20 cellular contexts compared by ENCODE assay signal in genomic region chr10:68284597-68284996, GRCh38. TPM values are rescaled to one million over a fixed set of nuclear protein-coding genes. Genes with fewer than 3 reads are reported as not detected.
DNase-seq lines count a peak whose midpoint lies in the region; ATAC-seq, FAIRE-seq and TF ChIP-seq lines count a peak whose summit lies in the region.
"Had no signal": no experiment of that assay in that cellular context is flagged by ENCODE, and none has a peak within 500 bp of the region (broad histone marks: within the 10 kb centered on the region; RNA-seq: fewer than 3 reads in every experiment).

No MANE protein-coding gene starts in this region.

- H3K9me3 ChIP-seq in HAP-1, result no peaks in the 10 kb centered on the region
- H3K9me3 ChIP-seq in SJCRH30 (replicated peaks), result no peaks in the 10 kb centered on the region
- H3K9me3 ChIP-seq: A549, SK-N-SH had no signal

- H3K4me3 ChIP-seq in HAP-1, result no peak overlapping the region
- H3K4me3 ChIP-seq in SJCRH30, result no peak overlapping the region; the same call in 1 of the 2 replicates
- H3K4me3 ChIP-seq: A549 had no signal

- ATAC-seq in GM21515 (IDR thresholded peaks at IDR 0.05; ENCODE audit: unreplicated experiment), result no peak
- ATAC-seq: A549 had no signal

- H3K27ac ChIP-seq in SJCRH30, result peak overlapping the region; percentile 60
- H3K27ac ChIP-seq: A549 had no signal

- FAIRE-seq in GM19239 (lab: Jason Lieb, UNC), result no peak
- FAIRE-seq: A549, GM18507, H1 had no signal

- DNase-seq in HAP-1 (ENCODE audit: low spot score in 2 of 2), result peak; percentile 24 to 29
- DNase-seq in SJCRH30, result no peak
- DNase-seq in mesothelial cell of epicardium (ENCODE audit: low spot score in 2 of 2, unreplicated experiment in 2 of 2), result no peak
- peak; percentile 45 for DNase-seq in retina
- DNase-seq in GM19239 (ENCODE audit: insufficient read length, low spot score), result no peak
- no peak for DNase-seq in medulla oblongata (ENCODE audit: extremely low spot score)
- DNase-seq: AML-193, Caco-2, DMS53, HFFc6, NCI-H1105 treated with DMSO at 0.1 percent for 48 hours, NCI-H187, NCI-H2171 treated with DMSO at 0.1 percent for 48 hours, NCI-H524 treated with DMSO at 0.1 percent for 48 hours, PC-3, SK-N-SH had no signal

- H3K27me3 Mint-ChIP-seq in mesothelial cell of epicardium (ENCODE audit: low read depth), result no peaks in the 10 kb centered on the region

- H3K36me3 ChIP-seq in HAP-1 (replicated peaks) (no peaks in the 10 kb centered on the region; the same call in 1 of the 2 replicates), SJCRH30 (no peaks in the 10 kb centered on the region)

- H3K4me1 Mint-ChIP-seq in mesothelial cell of epicardium, result peaks cover 2% of the 10 kb centered on the region

- H3K36me3 Mint-ChIP-seq in mesothelial cell of epicardium, result peaks cover 8% of the 10 kb centered on the region

- H3K27me3 ChIP-seq in HAP-1 (ENCODE audit: low read depth) (no peaks in the 10 kb centered on the region), SJCRH30 (no peaks in the 10 kb centered on the region)

- H3K4me1 ChIP-seq in HAP-1 (peaks cover 4% of the 10 kb centered on the region; the same call in 1 of the 2 replicates), SJCRH30 (peaks cover 6% of the 10 kb centered on the region)
- H3K4me1 ChIP-seq: A549, Caco-2 had no signal

- TF ChIP-seq CTCF in mesothelial cell of epicardium (IDR thresholded peaks at IDR 0.05; ENCODE audit: unreplicated experiment), result no peak

- in situ Hi-C loops in HAP-1 (cut with MboI; ENCODE audit: low sequenced_read_pairs), result no loop called here

- no peaks in the 10 kb centered on the region for H3K9me3 Mint-ChIP-seq in mesothelial cell of epicardium

- no peak overlapping the region for H3K4me3 Mint-ChIP-seq in mesothelial cell of epicardium
- H3K4me3 Mint-ChIP-seq: HFFc6 had no signal

- peak overlapping the region; percentile 62 for H3K27ac Mint-ChIP-seq in mesothelial cell of epicardium
- H3K27ac Mint-ChIP-seq: HFFc6 had no signal

RNA-seq across cellular contexts. Expression of gene HNRNPH3, which starts 47.3 kb away (rescaled TPM):
- total RNA-seq in SJCRH30 (2014; rRNA removed; shearing (Covaris generic)), result 98.8 and 114 TPM in 2 replicates
- 164 to 172 TPM (median 165 TPM) in 3 replicates for total RNA-seq in mesothelial cell of epicardium

RNA-seq across cellular contexts. Expression of gene PBLD, which starts 48.1 kb away (rescaled TPM):
- total RNA-seq in SJCRH30 (2014; rRNA removed; shearing (Covaris generic)), result 0.36 and 0.89 TPM in 2 replicates
- 9.3 to 9.8 TPM (median 9.7 TPM) in 3 replicates for total RNA-seq in mesothelial cell of epicardium

RNA-seq across cellular contexts. Expression of gene ATOH7, which starts 52.7 kb away (rescaled TPM):
- 0.13 TPM in 1 of 2 replicates, not detected in the other for total RNA-seq in SJCRH30 (2014; rRNA removed; shearing (Covaris generic))
- 0.18 to 0.70 TPM (median 0.38 TPM) in 3 replicates for total RNA-seq in mesothelial cell of epicardium

Comparison
In these comparisons a context has a peak if more than half of its experiments do, and no peak if none do; other contexts are left out.
1. DNase-seq: peak in HAP-1 (2 of 2) and retina (single experiment); none in SJCRH30 (0 of 2), mesothelial cell of epicardium (0 of 2), GM19239 (single experiment) and medulla oblongata (single experiment).